In the genomic region with DNA sequence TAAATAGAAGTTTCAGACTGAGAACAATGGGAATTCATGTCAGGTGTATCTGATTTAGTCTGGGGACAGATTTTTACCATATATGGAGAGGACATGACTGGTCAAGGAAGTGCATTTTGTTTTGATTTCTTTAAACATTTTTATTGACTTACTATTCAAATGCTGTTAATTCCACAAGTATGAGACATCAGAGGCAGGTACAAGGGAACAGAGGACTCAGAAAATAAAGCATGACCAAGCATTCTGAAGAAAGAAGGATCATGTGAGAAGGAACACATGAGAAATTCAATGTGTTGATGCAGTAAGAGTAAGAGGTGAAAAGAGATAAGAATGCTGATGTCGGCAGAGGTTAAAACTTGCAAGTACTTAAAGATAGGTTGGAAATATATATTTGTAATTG, we compare ENCODE assay signal across 20 cellular contexts.
DNase-seq lines count a peak whose midpoint lies in the region; ATAC-seq and TF ChIP-seq lines count a peak whose summit lies in the region.
"Had no signal": no experiment of that assay in that cellular context is flagged by ENCODE, and none has a peak within 500 bp of the region (broad histone marks: within the 10 kb centered on the region; RNA-seq: fewer than 3 reads in every experiment).

No MANE protein-coding gene starts in this region.

- POLR2A ChIA-PET in WTC11 (lab: Charles Lee), result no interaction called here

- peaks cover 4% of the 10 kb centered on the region for H3K27me3 Mint-ChIP-seq in nephron progenitor cell (ENCODE audit: low read depth, poor library complexity)
- no peaks in the 10 kb centered on the region for H3K27me3 Mint-ChIP-seq in WTC11 (ENCODE audit: low read depth)
- H3K27me3 Mint-ChIP-seq: activated CD4-positive, alpha-beta memory T cell treated with anti-CD3 and anti-CD28 coated beads for 36 hours; CD4-positive, alpha-beta memory T cell had no signal

- CTCF ChIA-PET in WTC11 (lab: Charles Lee), result no interaction called here

- no peaks in the 10 kb centered on the region for H3K36me3 ChIP-seq in effector memory CD4-positive, alpha-beta T cell (ENCODE audit: control insufficient read depth, insufficient read depth, low read length)
- H3K36me3 ChIP-seq: ascending aorta had no signal

- H3K9me3 ChIP-seq in effector memory CD4-positive, alpha-beta T cell (ENCODE audit: control insufficient read depth, low read length), result no peaks in the 10 kb centered on the region
- H3K9me3 ChIP-seq: ascending aorta had no signal

- H3K9me3 Mint-ChIP-seq in nephron progenitor cell (peaks cover 16% of the 10 kb centered on the region), WTC11 (peaks cover 20% of the 10 kb centered on the region)

- H3K4me3 ChIP-seq in effector memory CD4-positive, alpha-beta T cell (ENCODE audit: insufficient read depth, low read depth, low read length, poor library complexity, severe bottlenecking), result no peak overlapping the region
- H3K4me3 ChIP-seq: ascending aorta, coronary artery had no signal

- H3K4me1 Mint-ChIP-seq in nephron progenitor cell, result no peaks in the 10 kb centered on the region
- no peaks in the 10 kb centered on the region for H3K4me1 Mint-ChIP-seq in WTC11
- H3K4me1 Mint-ChIP-seq: CD4-positive, alpha-beta memory T cell had no signal

- ATAC-seq in WTC11 (no peak), HG03457 (IDR thresholded peaks at IDR 0.05; ENCODE audit: unreplicated experiment) (no peak)

- peak overlapping the region; percentile 9 for H3K27ac Mint-ChIP-seq in nephron progenitor cell
- no peak overlapping the region for H3K27ac Mint-ChIP-seq in WTC11
- H3K27ac Mint-ChIP-seq: activated CD4-positive, alpha-beta memory T cell treated with anti-CD3 and anti-CD28 coated beads for 36 hours; activated naive CD4-positive, alpha-beta T cell treated with anti-CD3 and anti-CD28 coated beads for 36 hours; CD4-positive, alpha-beta memory T cell; T-helper 1 cell treated with Interleukin-12 subunit alpha and Interleukin-12 subunit beta and Interleukin-4 antibody, amounts not matched to agents 30 μg/mL and 1 μg/mL, for 36 hours had no signal

- no peak for TF ChIP-seq CTCF in nephron progenitor cell (IDR thresholded peaks at IDR 0.05)
- TF ChIP-seq CTCF in WTC11 (IDR thresholded peaks at IDR 0.05), result no peak

- DNase-seq in DMS53 (lab: John Stamatoyannopoulos, UW), result peak; percentile 32
- DNase-seq in RKO (ENCODE audit: low spot score), result peak; percentile 23
- peak; percentile 76 for DNase-seq in epithelial cell of prostate (ENCODE audit: low read depth, low spot score)
- no peak for DNase-seq in nephron progenitor cell
- DNase-seq in WTC11 (ENCODE audit: low spot score), result no peak
- DNase-seq in activated naive CD4-positive, alpha-beta T cell (lab: John Stamatoyannopoulos, UW), result no peak
- DNase-seq in effector memory CD4-positive, alpha-beta T cell, result no peak
- DNase-seq: activated CD4-positive, alpha-beta memory T cell treated with anti-CD3 and anti-CD28 coated beads for 36 hours; activated naive CD4-positive, alpha-beta T cell treated with anti-CD3 and anti-CD28 coated beads for 36 hours; activated T-cell treated with anti-CD3 and anti-CD28 coated beads for 4 hours; CD4-positive, alpha-beta memory T cell; DMS79; NCI-H1092 treated with DMSO at 0.1 percent for 48 hours; NCI-H526; SIG-M5 had no signal

- H3K27ac ChIP-seq in epithelial cell of prostate, result peak overlapping the region; percentile 81
- H3K27ac ChIP-seq in effector memory CD4-positive, alpha-beta T cell (ENCODE audit: insufficient read depth, low read length, poor library complexity, severe bottlenecking), result no peak overlapping the region
- H3K27ac ChIP-seq: ascending aorta, coronary artery, KMS-11 had no signal

- no peaks in the 10 kb centered on the region for H3K27me3 ChIP-seq in effector memory CD4-positive, alpha-beta T cell (replicated peaks; ENCODE audit: control insufficient read depth, insufficient read depth, low read length, poor library complexity, severe bottlenecking)
- H3K27me3 ChIP-seq: ascending aorta had no signal

- H3K36me3 Mint-ChIP-seq in nephron progenitor cell (ENCODE audit: low read depth) (no peaks in the 10 kb centered on the region), WTC11 (peaks cover 4% of the 10 kb centered on the region)
- H3K36me3 Mint-ChIP-seq: activated CD4-positive, alpha-beta memory T cell treated with anti-CD3 and anti-CD28 coated beads for 36 hours; CD4-positive, alpha-beta memory T cell had no signal

- no peak overlapping the region for H3K4me3 Mint-ChIP-seq in nephron progenitor cell
- H3K4me3 Mint-ChIP-seq in WTC11, result no peak overlapping the region
- H3K4me3 Mint-ChIP-seq: activated CD4-positive, alpha-beta memory T cell treated with anti-CD3 and anti-CD28 coated beads for 36 hours; activated naive CD4-positive, alpha-beta T cell treated with anti-CD3 and anti-CD28 coated beads for 36 hours; CD4-positive, alpha-beta memory T cell; T-helper 1 cell treated with Interleukin-12 subunit alpha and Interleukin-12 subunit beta and Interleukin-4 antibody, amounts not matched to agents 30 μg/mL and 1 μg/mL, for 36 hours had no signal

- no peaks in the 10 kb centered on the region for H3K4me1 ChIP-seq in effector memory CD4-positive, alpha-beta T cell (ENCODE audit: control insufficient read depth, insufficient read depth, low read length, poor library complexity, severe bottlenecking)
- H3K4me1 ChIP-seq: ascending aorta had no signal

TF ChIP-seq in WTC11, 78 proteins besides CTCF, POLR2A, EP300 and RAD21:
- TF ChIP-seq ZNF425 (CRISPR knock-in tag; conservative IDR thresholded peaks at IDR 0.05), result no peak
- no peak for TF ChIP-seq ETV6 (CRISPR knock-in tag; IDR thresholded peaks at IDR 0.05)
- no peak for TF ChIP-seq USF2 (CRISPR knock-in tag; IDR thresholded peaks at IDR 0.05)
- no peak for TF ChIP-seq ZNF232 (CRISPR knock-in tag; IDR thresholded peaks at IDR 0.05)
- TF ChIP-seq ZNF416 (CRISPR knock-in tag; IDR thresholded peaks at IDR 0.05), result no peak
- TF ChIP-seq ZNF121 (CRISPR knock-in tag; IDR thresholded peaks at IDR 0.05), result no peak
- TF ChIP-seq SMAD3 (CRISPR knock-in tag; IDR thresholded peaks at IDR 0.05; ENCODE audit: borderline replicate concordance), result no peak
- no peak for TF ChIP-seq NFATC4 (CRISPR knock-in tag; IDR thresholded peaks at IDR 0.05)
- TF ChIP-seq, protein P1, sequence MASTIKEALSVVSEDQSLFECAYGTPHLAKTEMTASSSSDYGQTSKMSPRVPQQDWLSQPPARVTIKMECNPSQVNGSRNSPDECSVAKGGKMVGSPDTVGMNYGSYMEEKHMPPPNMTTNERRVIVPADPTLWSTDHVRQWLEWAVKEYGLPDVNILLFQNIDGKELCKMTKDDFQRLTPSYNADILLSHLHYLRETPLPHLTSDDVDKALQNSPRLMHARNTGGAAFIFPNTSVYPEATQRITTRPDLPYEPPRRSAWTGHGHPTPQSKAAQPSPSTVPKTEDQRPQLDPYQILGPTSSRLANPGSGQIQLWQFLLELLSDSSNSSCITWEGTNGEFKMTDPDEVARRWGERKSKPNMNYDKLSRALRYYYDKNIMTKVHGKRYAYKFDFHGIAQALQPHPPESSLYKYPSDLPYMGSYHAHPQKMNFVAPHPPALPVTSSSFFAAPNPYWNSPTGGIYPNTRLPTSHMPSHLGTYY (CRISPR knock-in tag; IDR thresholded peaks at IDR 0.05), result no peak
- no peak for TF ChIP-seq MAX (CRISPR knock-in tag; IDR thresholded peaks at IDR 0.05)
- TF ChIP-seq FOXP1 (CRISPR knock-in tag; IDR thresholded peaks at IDR 0.05; ENCODE audit: borderline replicate concordance), result no peak

Comparison
In these comparisons a context has a peak if more than half of its experiments do, and no peak if none do; other contexts are left out.
1. DNase-seq: peak in DMS53 (single experiment), RKO (single experiment) and epithelial cell of prostate (single experiment); none in nephron progenitor cell (single experiment), WTC11 (single experiment), activated naive CD4-positive, alpha-beta T cell (0 of 4) and effector memory CD4-positive, alpha-beta T cell (0 of 3).